8 cellular contexts compared by ENCODE assay signal in the genomic region with DNA sequence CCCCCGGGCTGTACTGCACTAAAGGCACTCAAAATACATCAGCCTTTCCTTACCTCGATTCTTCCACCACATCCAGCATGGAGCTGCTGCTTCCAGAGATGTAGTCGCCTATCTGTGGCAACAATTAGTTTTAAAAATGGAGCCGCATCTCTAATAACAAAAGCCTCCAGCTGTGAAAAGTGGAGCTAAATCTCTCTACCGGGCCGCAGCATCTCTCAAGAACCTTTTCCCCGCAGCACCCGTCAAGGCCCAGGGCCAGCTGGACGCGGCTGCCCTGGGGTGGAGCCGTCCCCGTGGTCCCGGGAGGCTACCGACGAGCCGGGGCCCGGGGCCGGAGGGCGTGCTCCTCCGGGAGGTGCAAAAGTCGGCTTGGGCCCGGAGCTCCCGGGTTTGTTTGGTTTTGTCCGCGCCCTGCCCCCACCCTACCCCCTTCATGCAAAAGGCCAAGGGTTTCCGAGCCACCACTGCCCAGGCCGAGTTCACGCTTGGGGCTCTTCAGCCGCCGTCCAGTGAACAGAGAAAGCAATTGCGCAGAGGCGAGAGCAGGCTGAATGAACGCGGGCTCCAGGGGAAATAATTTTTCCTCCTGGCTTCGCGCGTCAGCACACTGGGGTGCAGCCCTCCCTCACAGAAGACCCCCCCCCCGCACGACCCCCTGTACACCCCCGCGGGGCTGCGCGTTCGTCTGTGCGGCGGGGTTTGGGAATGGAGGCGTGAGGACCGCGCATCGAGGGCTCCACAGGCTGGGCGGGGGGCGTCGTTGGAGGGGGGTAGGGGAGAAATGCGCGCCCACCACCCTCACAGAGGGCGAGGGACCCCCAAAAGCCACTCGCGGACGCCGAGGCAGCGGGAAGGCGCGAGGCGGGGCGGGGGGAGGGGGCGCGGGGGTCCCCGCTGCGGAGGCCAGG. TPM values are rescaled to one million over a fixed set of nuclear protein-coding genes. Genes with fewer than 3 reads are reported as not detected.
DNase-seq lines count a peak whose midpoint lies in the region; ATAC-seq and TF ChIP-seq lines count a peak whose summit lies in the region.

No MANE protein-coding gene starts in this region.

- H3K9me3 ChIP-seq in left lung (no peaks in the 10 kb centered on the region), tibial nerve (no peaks in the 10 kb centered on the region)

- peaks cover 51% of the 10 kb centered on the region for H3K27me3 Mint-ChIP-seq in activated CD4-positive, alpha-beta T cell treated with anti-CD3 and anti-CD28 coated beads for 36 hours

- POLR2A ChIA-PET in activated CD4-positive, alpha-beta T cell treated with anti-CD3 and anti-CD28 coated beads for 36 hours (lab: Charles Lee), result no interaction called here

- H3K4me1 Mint-ChIP-seq in activated CD4-positive, alpha-beta T cell treated with anti-CD3 and anti-CD28 coated beads for 36 hours, result peaks cover 5% of the 10 kb centered on the region

- peak; percentile 4 for DNase-seq in activated CD4-positive, alpha-beta T cell treated with anti-CD3 and anti-CD28 coated beads for 36 hours
- DNase-seq in activated CD4-positive, alpha-beta T cell treated with anti-CD3 and anti-CD28 coated beads, Interleukin-2, amount 50 U/mL, for 4 hours, result no peak
- peak; percentile 31 to 35 for DNase-seq in T47D (ENCODE audit: low read depth in 1 of 2, low spot score in 1 of 2)
- DNase-seq in left lung, result no peak
- DNase-seq in tibial nerve (ENCODE audit: low spot score in 2 of 2), result no peak
- no peak for DNase-seq in activated naive CD4-positive, alpha-beta T cell treated with Interleukin-2 at 50 U/mL for 16 hours

- no peak overlapping the region for H3K4me3 Mint-ChIP-seq in activated CD4-positive, alpha-beta T cell treated with anti-CD3 and anti-CD28 coated beads for 36 hours

- CTCF ChIA-PET in activated CD4-positive, alpha-beta T cell treated with anti-CD3 and anti-CD28 coated beads for 36 hours (lab: Charles Lee), result no interaction called here

- no peaks in the 10 kb centered on the region for H3K36me3 Mint-ChIP-seq in activated CD4-positive, alpha-beta T cell treated with anti-CD3 and anti-CD28 coated beads for 36 hours (ENCODE audit: low read depth)

- no peak for ATAC-seq in activated CD4-positive, alpha-beta T cell treated with anti-CD3 and anti-CD28 coated beads for 36 hours
- ATAC-seq in left lung (peak; percentile 36), HG03442 (IDR thresholded peaks at IDR 0.05; ENCODE audit: unreplicated experiment) (no peak), GM21576 (IDR thresholded peaks at IDR 0.05; ENCODE audit: unreplicated experiment) (no peak)

- no peak for TF ChIP-seq EP300 in tibial nerve (IDR thresholded peaks at IDR 0.05)

- no peak overlapping the region for H3K27ac Mint-ChIP-seq in activated CD4-positive, alpha-beta T cell treated with anti-CD3 and anti-CD28 coated beads for 36 hours

- TF ChIP-seq POLR2A in tibial nerve (IDR thresholded peaks at IDR 0.05), result no peak

- H3K27ac ChIP-seq in left lung, result no peak overlapping the region
- H3K27ac ChIP-seq in tibial nerve, result peak overlapping the region in 1 of 4 donors; percentile 66

- TF ChIP-seq CTCF in left lung (IDR thresholded peaks at IDR 0.05), result no peak
- no peak for TF ChIP-seq CTCF in tibial nerve (IDR thresholded peaks at IDR 0.05)

- H3K4me3 ChIP-seq in left lung, result peak overlapping the region; percentile 34 to 41
- peak overlapping the region; percentile 25 to 71 (median 46) for H3K4me3 ChIP-seq in tibial nerve

- H3K9me3 Mint-ChIP-seq in activated CD4-positive, alpha-beta T cell treated with anti-CD3 and anti-CD28 coated beads for 36 hours (ENCODE audit: low read depth), result no peaks in the 10 kb centered on the region

- in situ Hi-C loops in T47D (cut with HindIII; ENCODE audit: low pct_unique_long_range_greater_than_20kb, low sequenced_read_pairs), result no loop called here

- H3K36me3 ChIP-seq in left lung (no peaks in the 10 kb centered on the region), tibial nerve (no peaks in the 10 kb centered on the region)

- WGBS in tibial nerve, 2 donors, result 3% methylated on average over 38 to 44 of the region's 69 CpGs

- H3K4me1 ChIP-seq in left lung, result peaks cover 14 to 21% of the 10 kb centered on the region in 2 donors
- peaks cover 0 to 30% (median 9%) of the 10 kb centered on the region in 4 donors for H3K4me1 ChIP-seq in tibial nerve

- intact Hi-C loops in activated CD4-positive, alpha-beta T cell treated with anti-CD3 and anti-CD28 coated beads for 36 hours (cut with DNase I, micrococcal nuclease), result loop anchor here in 1 of 2 experiments (5.0 to 10.0 kb wide), 3 partner anchors 53 to 926 kb away; a partner anchor contains a TSS
- intact Hi-C loops in left lung (cut with DNase I), result no loop called here

- H3K27me3 ChIP-seq in left lung (peaks cover 40 to 74% of the 10 kb centered on the region in 2 donors), tibial nerve (peaks cover 0 to 51% of the 10 kb centered on the region in 2 donors)

RNA-seq across cellular contexts. Expression of a gene that starts 0.6 kb away (rescaled TPM):
- total RNA-seq in activated CD4-positive, alpha-beta T cell treated with anti-CD3 and anti-CD28 coated beads for 36 hours, result not detected
- total RNA-seq in left lung (under 1 TPM; 0.55 to 0.67 TPM), tibial nerve (10 to 100 TPM in 1 of 4 donors, 1 to 10 TPM in 3; 5.1 to 17.8 (median 6.9) TPM)

Comparison
In these comparisons a context has a peak if more than half of its experiments do, and no peak if none do; other contexts are left out.
1. DNase-seq: peak in activated CD4-positive, alpha-beta T cell treated with anti-CD3 and anti-CD28 coated beads for 36 hours (single experiment) and T47D (2 of 2); none in activated CD4-positive, alpha-beta T cell treated with anti-CD3 and anti-CD28 coated beads, Interleukin-2, amount 50 U/mL, for 4 hours (0 of 2), left lung (0 of 2), tibial nerve (0 of 2) and activated naive CD4-positive, alpha-beta T cell treated with Interleukin-2 at 50 U/mL for 16 hours (single experiment).